8 cellular contexts compared by ENCODE assay signal in the genomic region with DNA sequence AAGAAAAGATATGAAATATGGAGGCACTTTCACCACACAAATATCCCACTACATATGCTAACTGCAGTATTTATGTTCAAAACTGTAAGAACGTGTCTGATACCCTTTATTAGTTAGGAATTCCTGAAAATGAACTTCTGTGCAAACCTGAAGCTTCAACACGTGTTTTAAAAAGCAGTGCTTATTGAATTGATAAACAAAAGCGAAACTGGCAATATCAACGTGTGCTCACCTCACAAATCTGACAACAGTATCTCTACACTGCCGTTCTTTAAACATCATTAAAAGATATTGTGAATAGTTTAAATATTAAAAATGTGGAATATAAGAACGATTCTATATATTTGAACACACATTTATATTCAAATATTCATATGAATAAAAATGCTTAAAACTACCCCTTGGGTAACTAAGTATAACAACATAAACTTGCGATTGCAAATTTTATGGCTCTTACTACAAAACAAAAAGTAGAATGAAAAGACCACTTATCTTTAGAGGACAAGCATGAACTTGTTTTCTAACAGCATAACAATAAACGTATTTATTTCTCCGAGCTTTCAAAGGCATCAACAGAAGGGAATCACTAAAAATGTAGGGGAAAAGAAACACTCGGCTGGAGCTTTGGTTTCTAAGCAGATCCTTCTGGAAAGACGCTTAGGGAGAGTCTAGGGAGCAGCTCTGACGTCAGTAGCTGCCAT. TPM values are rescaled to one million over a fixed set of nuclear protein-coding genes. Genes with fewer than 3 reads are reported as not detected.
DNase-seq lines count a peak whose midpoint lies in the region; ATAC-seq and TF ChIP-seq lines count a peak whose summit lies in the region.

A gene (minus strand): TSS at position 670 of the 701 bp plus-strand sequence. CDS start 17,738 bp downstream, outside the sequence.

- peaks cover 17% of the 10 kb centered on the region for H3K36me3 ChIP-seq in lower lobe of right lung
- peaks cover 10 to 14% (median 12%) of the 10 kb centered on the region in 3 donors for H3K36me3 ChIP-seq in tibial artery

- peaks cover 44% of the 10 kb centered on the region for H3K4me1 Mint-ChIP-seq in activated CD4-positive, alpha-beta T cell treated with anti-CD3 and anti-CD28 coated beads, Interleukin-2, amount 10 ng/mL, durations not matched to agents 24 days and 14 days
- peaks cover 24% of the 10 kb centered on the region for H3K4me1 Mint-ChIP-seq in central memory CD8-positive, alpha-beta T cell

- H3K4me1 ChIP-seq in lower lobe of right lung (peaks cover 25% of the 10 kb centered on the region), tibial artery (peaks cover 0 to 34% (median 19%) of the 10 kb centered on the region in 4 donors)

- peaks cover 29% of the 10 kb centered on the region for H3K36me3 Mint-ChIP-seq in activated CD4-positive, alpha-beta T cell treated with anti-CD3 and anti-CD28 coated beads, Interleukin-2, amount 10 ng/mL, durations not matched to agents 24 days and 14 days (ENCODE audit: low read depth)
- H3K36me3 Mint-ChIP-seq in central memory CD8-positive, alpha-beta T cell (ENCODE audit: insufficient read depth): peaks cover 19% of the 10 kb centered on the region

- H3K9me3 Mint-ChIP-seq in activated CD4-positive, alpha-beta T cell treated with anti-CD3 and anti-CD28 coated beads, Interleukin-2, amount 10 ng/mL, durations not matched to agents 24 days and 14 days: no peaks in the 10 kb centered on the region
- no peaks in the 10 kb centered on the region for H3K9me3 Mint-ChIP-seq in central memory CD8-positive, alpha-beta T cell

- H3K9me3 ChIP-seq in lower lobe of right lung (no peaks in the 10 kb centered on the region), tibial artery (no peaks in the 10 kb centered on the region)

- H3K4me3 Mint-ChIP-seq in activated CD4-positive, alpha-beta T cell treated with anti-CD3 and anti-CD28 coated beads, Interleukin-2, amount 10 ng/mL, durations not matched to agents 24 days and 14 days: peak within 1 kb of the TSS; percentile 87
- peak within 1 kb of the TSS; percentile 96 for H3K4me3 Mint-ChIP-seq in central memory CD8-positive, alpha-beta T cell

- H3K27me3 ChIP-seq in lower lobe of right lung (ENCODE audit: low read depth): no peaks in the 10 kb centered on the region
- H3K27me3 ChIP-seq in tibial artery: no peaks in the 10 kb centered on the region

- no peaks in the 10 kb centered on the region for H3K27me3 Mint-ChIP-seq in activated CD4-positive, alpha-beta T cell treated with anti-CD3 and anti-CD28 coated beads, Interleukin-2, amount 10 ng/mL, durations not matched to agents 24 days and 14 days
- H3K27me3 Mint-ChIP-seq in central memory CD8-positive, alpha-beta T cell: no peaks in the 10 kb centered on the region

- no peak for DNase-seq in activated CD4-positive, alpha-beta T cell treated with anti-CD3 and anti-CD28 coated beads, Interleukin-2, amount 10 ng/mL, durations not matched to agents 24 days and 14 days
- no peak for DNase-seq in activated CD4-positive, alpha-beta T cell treated with anti-CD3 and anti-CD28 coated beads, Interleukin-2, amount 50 U/mL, for 48 hours
- DNase-seq in NOMO-1 treated with DMSO at 0.1 percent for 48 hours (lab: John Stamatoyannopoulos, UW; ENCODE audit: unreplicated experiment) (peak; percentile 11), lower lobe of right lung (no peak), tibial artery (no peak)
- DNase-seq in central memory CD8-positive, alpha-beta T cell (ENCODE audit: low spot score in 2 of 2): no peak
- no peak for DNase-seq in activated CD4-positive, alpha-beta T cell treated with anti-CD3 and anti-CD28 coated beads for 4 hours

- intact Hi-C loops in activated CD4-positive, alpha-beta T cell treated with anti-CD3 and anti-CD28 coated beads, Interleukin-2, amount 10 ng/mL, durations not matched to agents 24 days and 14 days (cut with micrococcal nuclease): loop anchor here (2.0 to 10.0 kb wide), 5 partner anchors 51 to 1161 kb away; a partner anchor contains a TSS
- intact Hi-C loops in lower lobe of right lung (cut with DNase I): no loop called here
- intact Hi-C loops in tibial artery (cut with DNase I; ENCODE audit: low total_unique reads): loop anchor here (5.0 kb wide), 1 partner anchor 193 kb away; a partner anchor contains a TSS

- peak within 1 kb of the TSS; percentile 99 for H3K27ac ChIP-seq in lower lobe of right lung
- H3K27ac ChIP-seq in tibial artery: peak within 1 kb of the TSS; percentile 100

- peak within 1 kb of the TSS; percentile 86 for H3K4me3 ChIP-seq in lower lobe of right lung
- peak within 1 kb of the TSS; percentile 82 to 86 for H3K4me3 ChIP-seq in tibial artery

- ATAC-seq in central memory CD8-positive, alpha-beta T cell (replicated peaks; ENCODE audit: extremely low read depth, poor library complexity, severe bottlenecking): peak; percentile 26
- ATAC-seq in lower lobe of right lung (no peak), HG03442 (IDR thresholded peaks at IDR 0.05; ENCODE audit: unreplicated experiment) (no peak)

- TF ChIP-seq CTCF in lower lobe of right lung (IDR thresholded peaks at IDR 0.05) (no peak), tibial artery (IDR thresholded peaks at IDR 0.05) (no peak)

- H3K27ac Mint-ChIP-seq in activated CD4-positive, alpha-beta T cell treated with anti-CD3 and anti-CD28 coated beads, Interleukin-2, amount 10 ng/mL, durations not matched to agents 24 days and 14 days: peak within 1 kb of the TSS; percentile 96
- H3K27ac Mint-ChIP-seq in central memory CD8-positive, alpha-beta T cell (ENCODE audit: low read depth): peak within 1 kb of the TSS; percentile 96

RNA-seq across cellular contexts. Expression of the gene that starts here (rescaled TPM):
- 0.43 and 0.65 TPM in 2 replicates for total RNA-seq in activated CD4-positive, alpha-beta T cell treated with anti-CD3 and anti-CD28 coated beads, Interleukin-2, amount 10 ng/mL, durations not matched to agents 24 days and 14 days
- total RNA-seq in lower lobe of right lung: 1.5 TPM
